8 cellular contexts compared by ENCODE assay signal in genomic region chr1:34859442-34860200, GRCh38. TPM values are rescaled to one million over a fixed set of nuclear protein-coding genes. Genes with fewer than 3 reads are reported as not detected.
DNase-seq lines count a peak whose midpoint lies in the region; ATAC-seq and TF ChIP-seq lines count a peak whose summit lies in the region.

Gene SMIM12, minus strand, starts transcription at chr1:34859749. Its CDS starts 3,772 bp downstream, at chr1:34855977.

- peak; percentile 47 to 58 for TF ChIP-seq POLR2A in tibial nerve (IDR thresholded peaks at IDR 0.05)

- peaks cover 15% of the 10 kb centered on the region for H3K36me3 Mint-ChIP-seq in activated naive CD8-positive, alpha-beta T cell treated with anti-CD3 and anti-CD28 coated beads, Interleukin-2, amount 50 U/mL, for 24 hours (ENCODE audit: low read depth)

- H3K4me3 Mint-ChIP-seq in activated naive CD8-positive, alpha-beta T cell treated with anti-CD3 and anti-CD28 coated beads, Interleukin-2, amount 50 U/mL, for 24 hours = peak within 1 kb of the TSS; percentile 93

- WGBS in tibial nerve, 2 donors = 1 to 2% methylated on average over 30 to 38 of the region's 47 CpGs

- H3K4me2 ChIP-seq in parathyroid adenoma (ENCODE audit: low read length) = peak within 1 kb of the TSS; percentile 77

- H3K9ac ChIP-seq in parathyroid adenoma = peak within 1 kb of the TSS; percentile 76

- peaks cover 63% of the 10 kb centered on the region for H3K4me1 Mint-ChIP-seq in activated naive CD8-positive, alpha-beta T cell treated with anti-CD3 and anti-CD28 coated beads, Interleukin-2, amount 50 U/mL, for 24 hours

- TF ChIP-seq CTCF in GM12865 (IDR thresholded peaks at IDR 0.05; ENCODE audit: insufficient read depth, low read depth, low read length, missing control alignments) (peak; percentile 79), parathyroid adenoma (IDR thresholded peaks at IDR 0.05) (peak; percentile 78), tibial nerve (IDR thresholded peaks at IDR 0.05) (peak; percentile 82 to 96 (median 88))

- H3K4me1 ChIP-seq in parathyroid adenoma (no peaks in the 10 kb centered on the region), tibial nerve (peaks cover 0 to 40% (median 18%) of the 10 kb centered on the region in 4 donors)

- H3K27me3 ChIP-seq in parathyroid adenoma (ENCODE audit: control insufficient read depth, insufficient read depth, low read length) = no peaks in the 10 kb centered on the region
- no peaks in the 10 kb centered on the region for H3K27me3 ChIP-seq in tibial nerve

- TF ChIP-seq EP300 in tibial nerve (IDR thresholded peaks at IDR 0.05) = peak in 1 of 2 donors; percentile 90

- peak within 1 kb of the TSS; percentile 98 for H3K4me3 ChIP-seq in GM12865 (ENCODE audit: low read depth, low read length)
- peak within 1 kb of the TSS; percentile 79 for H3K4me3 ChIP-seq in parathyroid adenoma (ENCODE audit: low read depth, low read length)
- peak within 1 kb of the TSS; percentile 50 to 90 (median 78) for H3K4me3 ChIP-seq in tibial nerve

- peak within 1 kb of the TSS; percentile 93 for H3K27ac Mint-ChIP-seq in activated naive CD8-positive, alpha-beta T cell treated with anti-CD3 and anti-CD28 coated beads, Interleukin-2, amount 50 U/mL, for 24 hours

- H3K9me3 Mint-ChIP-seq in activated naive CD8-positive, alpha-beta T cell treated with anti-CD3 and anti-CD28 coated beads, Interleukin-2, amount 50 U/mL, for 24 hours = no peaks in the 10 kb centered on the region

- peak within 1 kb of the TSS; percentile 78 for H3K27ac ChIP-seq in parathyroid adenoma
- peak within 1 kb of the TSS; percentile 53 to 92 (median 84) for H3K27ac ChIP-seq in tibial nerve

- H3K9me3 ChIP-seq in parathyroid adenoma (ENCODE audit: control insufficient read depth, low read length) (no peaks in the 10 kb centered on the region), tibial nerve (no peaks in the 10 kb centered on the region)

- peak within 1 kb of the TSS; percentile 50 for H2AFZ ChIP-seq in parathyroid adenoma

- DNase-seq in GM12865 (ENCODE audit: low read depth) = peak; percentile 97
- peak; percentile 81 for DNase-seq in NCI-H128 (lab: John Stamatoyannopoulos, UW; ENCODE audit: unreplicated experiment)
- DNase-seq in SW480 (ENCODE audit: low spot score) = peak; percentile 93
- peak; percentile 94 for DNase-seq in activated naive CD8-positive, alpha-beta T cell treated with anti-CD3 and anti-CD28 coated beads, Interleukin-2, amount 50 U/mL, for 24 hours
- peak; percentile 96 for DNase-seq in Right ventricle myocardium superior
- peak; percentile 87 to 91 for DNase-seq in tibial nerve (ENCODE audit: low spot score in 2 of 2)

- peak; percentile 98 for ATAC-seq in HG02678 (IDR thresholded peaks at IDR 0.05; ENCODE audit: unreplicated experiment)
- peak; percentile 92 for ATAC-seq in activated naive CD8-positive, alpha-beta T cell treated with anti-CD3 and anti-CD28 coated beads, Interleukin-2, amount 50 U/mL, for 24 hours
- ATAC-seq in Right ventricle myocardium superior (ENCODE audit: poor library complexity) = peak; percentile 99

- no peaks in the 10 kb centered on the region for H3K27me3 Mint-ChIP-seq in activated naive CD8-positive, alpha-beta T cell treated with anti-CD3 and anti-CD28 coated beads, Interleukin-2, amount 50 U/mL, for 24 hours

- peaks cover 7% of the 10 kb centered on the region for H3K79me2 ChIP-seq in parathyroid adenoma

- intact Hi-C loops in Right ventricle myocardium superior (cut with DNase I) = loop anchor here (10.0 kb wide), 1 partner anchor 125 kb away; the partner anchor contains the start of gene TMEM35B

- H3K36me3 ChIP-seq in parathyroid adenoma (ENCODE audit: control insufficient read depth, insufficient read depth, low read length) (no peaks in the 10 kb centered on the region), tibial nerve (peaks cover 0 to 18% (median 0%) of the 10 kb centered on the region in 3 donors)

RNA-seq across cellular contexts. Expression of gene SMIM12, which starts in this region (rescaled TPM):
- total RNA-seq in Right ventricle myocardium superior (35.9 TPM), tibial nerve (10 to 100 TPM; 17.5 to 35.1 (median 22.0) TPM)

Comparison
In these comparisons a context has a peak if more than half of its experiments do, and no peak if none do; other contexts are left out.
1. Peak in every context shown above with its lines: DNase-seq, ATAC-seq, H3K4me3 ChIP-seq and H3K27ac ChIP-seq.